Comparison of ENCODE assay signal across 13 cellular contexts in the genomic region with DNA sequence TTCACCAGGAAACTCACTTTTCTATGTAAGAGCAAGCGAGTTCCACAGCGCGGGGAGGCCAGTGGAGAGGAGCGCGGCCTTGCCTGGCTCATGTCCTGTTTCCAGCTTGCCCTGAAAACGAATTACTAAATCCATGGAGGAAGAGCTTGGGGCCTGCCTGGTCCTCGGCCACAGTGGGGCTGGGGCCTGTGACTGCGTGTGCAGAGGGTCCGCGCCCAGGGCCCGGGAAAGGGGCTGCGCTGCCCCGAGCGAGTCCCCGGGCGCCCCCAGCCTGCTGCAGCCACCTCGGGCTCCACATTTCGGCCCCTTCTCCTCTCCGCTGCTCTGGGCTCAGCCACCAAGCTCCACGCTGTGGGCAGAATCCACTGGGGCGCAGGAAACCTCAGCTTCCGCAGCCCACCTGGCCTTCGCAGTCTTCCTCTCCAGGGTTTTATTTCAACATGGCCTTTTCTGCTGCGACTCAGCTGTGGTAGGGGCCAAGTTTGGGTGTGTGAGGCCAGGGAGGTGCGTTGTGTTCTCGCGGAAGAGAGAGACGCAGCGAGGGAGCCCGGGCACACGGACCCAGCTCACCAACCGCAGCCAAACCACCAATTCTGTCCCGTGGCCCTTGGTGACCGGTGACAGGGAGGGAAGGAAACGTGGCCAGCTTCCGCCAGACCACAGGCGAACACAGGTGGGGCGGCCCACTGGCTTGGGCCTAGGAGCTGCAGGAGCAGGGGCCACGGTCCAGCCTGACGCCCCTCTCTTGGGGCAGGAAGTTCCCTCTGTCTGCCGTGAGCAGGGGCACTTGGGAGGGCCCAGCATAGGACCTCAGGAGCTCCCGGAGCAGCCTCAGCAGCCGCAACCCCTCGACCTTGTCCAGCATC.
A peak's percentile ranks its signal among the peaks of the same experiment; 100 is the strongest.
DNase-seq lines count a peak whose midpoint lies in the region; ATAC-seq and FAIRE-seq lines count a peak whose summit lies in the region.
"Had no signal": no experiment of that assay in that cellular context is flagged by ENCODE, and none has a peak within 500 bp of the region (broad histone marks: within the 10 kb centered on the region; RNA-seq: fewer than 3 reads in every experiment).

No MANE protein-coding gene starts in this region.

- H3K36me3 Mint-ChIP-seq in activated CD4-positive, alpha-beta memory T cell treated with anti-CD3 and anti-CD28 coated beads for 36 hours = no peaks in the 10 kb centered on the region
- no peaks in the 10 kb centered on the region for H3K36me3 Mint-ChIP-seq in stimulated activated effector memory CD8-positive, alpha-beta T cell treated with anti-CD3 and anti-CD28 coated beads, Interleukin-12 subunit alpha, Interleukin-12 subunit beta, amount 100 ng/mL, for 72 hours

- POLR2A ChIA-PET in activated CD4-positive, alpha-beta memory T cell treated with anti-CD3 and anti-CD28 coated beads for 36 hours (lab: Charles Lee) = no interaction called here

- CTCF ChIA-PET in activated CD4-positive, alpha-beta memory T cell treated with anti-CD3 and anti-CD28 coated beads for 36 hours (lab: Charles Lee) = interaction anchor here (1.0 to 1.1 kb wide), 2 partner anchors 54 to 131 kb away, joined by 3 read pairs; no protein-coding TSS in a partner anchor

- DNase-seq in activated CD4-positive, alpha-beta T cell treated with anti-CD3 and anti-CD28 coated beads for 1 hour = peak; percentile 4
- no peak for DNase-seq in activated CD4-positive, alpha-beta T cell treated with anti-CD3 and anti-CD28 coated beads, Interleukin-2, amount 50 U/mL, for 1 hour
- DNase-seq in activated CD4-positive, alpha-beta memory T cell treated with anti-CD3 and anti-CD28 coated beads for 36 hours = no peak
- peak; percentile 31 for DNase-seq in left lobe of liver (ENCODE audit: low spot score)
- DNase-seq in stimulated activated effector memory CD8-positive, alpha-beta T cell treated with anti-CD3 and anti-CD28 coated beads, Interleukin-12 subunit alpha, Interleukin-12 subunit beta, amount 100 ng/mL, for 72 hours (ENCODE audit: low spot score in 2 of 2) = peak in 1 of 2 donors; percentile 38
- no peak for DNase-seq in activated gamma-delta T cell treated with Interleukin-2 at 50 U/mL for 16 hours
- DNase-seq in frontal cortex (ENCODE audit: low spot score in 2 of 2) = no peak
- DNase-seq: KG1, NCI-H187 treated with DMSO at 0.1 percent for 48 hours, T-helper 2 cell had no signal

- H3K4me1 Mint-ChIP-seq in activated CD4-positive, alpha-beta memory T cell treated with anti-CD3 and anti-CD28 coated beads for 36 hours (ENCODE audit: low read depth) = peaks cover 12% of the 10 kb centered on the region
- no peaks in the 10 kb centered on the region for H3K4me1 Mint-ChIP-seq in stimulated activated effector memory CD8-positive, alpha-beta T cell treated with anti-CD3 and anti-CD28 coated beads, Interleukin-12 subunit alpha, Interleukin-12 subunit beta, amount 100 ng/mL, for 72 hours

- FAIRE-seq in frontal cortex (lab: Jason Lieb, UNC) = no peak
- FAIRE-seq: A204.1, bronchial epithelial cell had no signal

- peaks cover 21% of the 10 kb centered on the region for H3K27me3 Mint-ChIP-seq in activated CD4-positive, alpha-beta memory T cell treated with anti-CD3 and anti-CD28 coated beads for 36 hours

- peak overlapping the region; percentile 20 for H3K4me3 Mint-ChIP-seq in activated CD4-positive, alpha-beta memory T cell treated with anti-CD3 and anti-CD28 coated beads for 36 hours
- H3K4me3 Mint-ChIP-seq in stimulated activated effector memory CD8-positive, alpha-beta T cell treated with anti-CD3 and anti-CD28 coated beads, Interleukin-12 subunit alpha, Interleukin-12 subunit beta, amount 100 ng/mL, for 72 hours = peak overlapping the region; percentile 18

- no peak overlapping the region for H3K27ac Mint-ChIP-seq in activated CD4-positive, alpha-beta memory T cell treated with anti-CD3 and anti-CD28 coated beads for 36 hours
- H3K27ac Mint-ChIP-seq in stimulated activated effector memory CD8-positive, alpha-beta T cell treated with anti-CD3 and anti-CD28 coated beads, Interleukin-12 subunit alpha, Interleukin-12 subunit beta, amount 100 ng/mL, for 72 hours = no peak overlapping the region

- ATAC-seq in left lobe of liver (no peak), HG03097 (IDR thresholded peaks at IDR 0.05; ENCODE audit: low FRiP score, unreplicated experiment) (no peak)
- ATAC-seq in stimulated activated effector memory CD8-positive, alpha-beta T cell treated with anti-CD3 and anti-CD28 coated beads, Interleukin-12 subunit alpha, Interleukin-12 subunit beta, amount 100 ng/mL, for 72 hours = no peak

- no peaks in the 10 kb centered on the region for H3K9me3 Mint-ChIP-seq in activated CD4-positive, alpha-beta memory T cell treated with anti-CD3 and anti-CD28 coated beads for 36 hours
- no peaks in the 10 kb centered on the region for H3K9me3 Mint-ChIP-seq in stimulated activated effector memory CD8-positive, alpha-beta T cell treated with anti-CD3 and anti-CD28 coated beads, Interleukin-12 subunit alpha, Interleukin-12 subunit beta, amount 100 ng/mL, for 72 hours

- intact Hi-C loops in activated CD4-positive, alpha-beta memory T cell treated with anti-CD3 and anti-CD28 coated beads for 36 hours (cut with micrococcal nuclease) = no loop called here

Comparison
In these comparisons a context has a peak if more than half of its experiments do, and no peak if none do; other contexts are left out.
1. DNase-seq: peak in activated CD4-positive, alpha-beta T cell treated with anti-CD3 and anti-CD28 coated beads for 1 hour (single experiment) and left lobe of liver (single experiment); none in activated CD4-positive, alpha-beta T cell treated with anti-CD3 and anti-CD28 coated beads, Interleukin-2, amount 50 U/mL, for 1 hour (single experiment), activated CD4-positive, alpha-beta memory T cell treated with anti-CD3 and anti-CD28 coated beads for 36 hours (single experiment), activated gamma-delta T cell treated with Interleukin-2 at 50 U/mL for 16 hours (single experiment) and frontal cortex (0 of 2).